8 cellular contexts compared by ENCODE assay signal in the genomic region with DNA sequence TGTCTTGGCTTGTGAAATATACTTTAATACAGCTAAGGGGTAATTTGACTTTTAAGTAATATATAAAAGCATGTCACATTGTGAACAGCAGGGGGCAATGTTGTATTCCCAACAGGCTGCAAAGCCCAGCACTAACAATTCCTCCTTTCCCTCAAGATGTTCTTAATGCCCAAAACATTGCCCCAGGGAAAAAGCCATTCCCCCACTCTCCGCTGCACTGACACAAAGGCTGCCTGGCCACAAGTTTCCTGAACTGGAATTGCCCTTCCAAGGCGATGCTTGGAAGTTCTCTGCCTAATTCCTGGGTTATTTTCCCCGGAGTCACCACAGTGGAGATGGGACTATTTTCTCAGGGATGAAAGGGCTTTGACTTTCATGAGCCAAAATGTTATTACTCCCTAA. TPM values are rescaled to one million over a fixed set of nuclear protein-coding genes. Genes with fewer than 3 reads are reported as not detected.
A peak's percentile ranks its signal among the peaks of the same experiment; 100 is the strongest.
DNase-seq lines count a peak whose midpoint lies in the region; ATAC-seq and TF ChIP-seq lines count a peak whose summit lies in the region.

No MANE protein-coding gene starts in this region.

- ATAC-seq in heart left ventricle = peak in 3 of 4 donors; percentile 51 to 72 (median 52)
- no peak for ATAC-seq in GM18907 (IDR thresholded peaks at IDR 0.05; ENCODE audit: unreplicated experiment)
- no peak for ATAC-seq in GM21576 (IDR thresholded peaks at IDR 0.05; ENCODE audit: unreplicated experiment)

- no peak overlapping the region for H3K27ac ChIP-seq in HEK293 (ENCODE audit: extremely low read depth, low read depth, low read length)
- peak overlapping the region in 1 of 12 donors; percentile 5 for H3K27ac ChIP-seq in heart left ventricle

- peaks cover 2% of the 10 kb centered on the region for H3K4me1 ChIP-seq in HEK293 (ENCODE audit: control insufficient read depth, insufficient read depth, low read length)
- H3K4me1 ChIP-seq in heart left ventricle = peaks cover 0 to 27% (median 12%) of the 10 kb centered on the region in 12 donors

- POLR2A ChIA-PET in HEK293 (lab: Yijun Ruan, JAX) = interaction anchor here (1.0 kb wide), 1 partner anchor 284 kb away, joined by 19 read pairs; the partner anchor contains the start of gene SOCS1

- no peaks in the 10 kb centered on the region for H3K27me3 ChIP-seq in heart left ventricle

- no peaks in the 10 kb centered on the region for H3K9me3 Mint-ChIP-seq in activated T-helper 2 cell treated with anti-CD3 and anti-CD28 coated beads, Interferon-gamma antibody, Interleukin-2, Interleukin-4, amounts not matched to agents 10 μg/mL and 5 μg/mL and 100 μg/mL, durations not matched to agents 14 hours and 24 hours and 36 hours

- peak; percentile 86 for DNase-seq in DMS 273 (lab: John Stamatoyannopoulos, UW; ENCODE audit: unreplicated experiment)
- DNase-seq in NCI-H524 treated with DMSO at 0.1 percent for 48 hours (lab: John Stamatoyannopoulos, UW) = peak; percentile 46
- DNase-seq in activated T-helper 2 cell treated with anti-CD3 and anti-CD28 coated beads, Interferon-gamma antibody, Interleukin-2, Interleukin-4, amounts not matched to agents 10 μg/mL and 5 μg/mL and 100 μg/mL, durations not matched to agents 14 hours and 24 hours and 36 hours (ENCODE audit: low spot score) = no peak
- peak in 4 of 5 donors; percentile 29 to 48 (median 42) for DNase-seq in heart left ventricle
- peak; percentile 50 for DNase-seq in pulmonary artery endothelial cell (ENCODE audit: low read depth, low spot score)

- TF ChIP-seq POLR2A in heart left ventricle (IDR thresholded peaks at IDR 0.05) = no peak

- intact Hi-C loops in activated T-helper 2 cell treated with anti-CD3 and anti-CD28 coated beads, Interferon-gamma antibody, Interleukin-2, Interleukin-4, amounts not matched to agents 10 μg/mL and 5 μg/mL and 100 μg/mL, durations not matched to agents 14 hours and 24 hours and 36 hours (cut with micrococcal nuclease) = no loop called here
- intact Hi-C loops in heart left ventricle (cut with DNase I) = loop anchor here (1.0 to 10.0 kb wide), 10 partner anchors 101 to 386 kb away; partner anchors contain the start of gene SOCS1 (in 5 of the 10)

- H3K9me3 ChIP-seq in HEK293 (ENCODE audit: control insufficient read depth, insufficient read depth, low read depth, low read length) (no peaks in the 10 kb centered on the region), heart left ventricle (no peaks in the 10 kb centered on the region)

- 48 to 61% (median 54%) methylated on average over 3 of the region's 3 CpGs for WGBS in heart left ventricle, 4 donors

- peaks cover 62% of the 10 kb centered on the region for H3K36me3 Mint-ChIP-seq in activated T-helper 2 cell treated with anti-CD3 and anti-CD28 coated beads, Interferon-gamma antibody, Interleukin-2, Interleukin-4, amounts not matched to agents 10 μg/mL and 5 μg/mL and 100 μg/mL, durations not matched to agents 14 hours and 24 hours and 36 hours (ENCODE audit: low read depth)

- TF ChIP-seq CTCF in HEK293 (tag by site-specific recombination; IDR thresholded peaks at IDR 0.05) (peak; percentile 68), heart left ventricle (IDR thresholded peaks at IDR 0.05) (peak; percentile 70 to 87 (median 79))

- peak overlapping the region; percentile 55 for H3K27ac Mint-ChIP-seq in activated T-helper 2 cell treated with anti-CD3 and anti-CD28 coated beads, Interferon-gamma antibody, Interleukin-2, Interleukin-4, amounts not matched to agents 10 μg/mL and 5 μg/mL and 100 μg/mL, durations not matched to agents 14 hours and 24 hours and 36 hours

- CTCF ChIA-PET in HEK293 (lab: Yijun Ruan, JAX) = interaction anchor here (0.6 to 3.3 kb wide), 21 partner anchors 9 to 689 kb away, joined by 3 to 32 read pairs (median 4); partner anchors contain the start of gene SOCS1

- peaks cover 58% of the 10 kb centered on the region for H3K4me1 Mint-ChIP-seq in activated T-helper 2 cell treated with anti-CD3 and anti-CD28 coated beads, Interferon-gamma antibody, Interleukin-2, Interleukin-4, amounts not matched to agents 10 μg/mL and 5 μg/mL and 100 μg/mL, durations not matched to agents 14 hours and 24 hours and 36 hours (ENCODE audit: low read depth)

- H3K4me3 ChIP-seq in HEK293 (ENCODE audit: low read depth, low read length) (no peak overlapping the region), heart left ventricle (no peak overlapping the region)

- H3K4me3 Mint-ChIP-seq in activated T-helper 2 cell treated with anti-CD3 and anti-CD28 coated beads, Interferon-gamma antibody, Interleukin-2, Interleukin-4, amounts not matched to agents 10 μg/mL and 5 μg/mL and 100 μg/mL, durations not matched to agents 14 hours and 24 hours and 36 hours (ENCODE audit: low read depth) = no peak overlapping the region

- H3K36me3 ChIP-seq in HEK293 (ENCODE audit: control insufficient read depth in 2 of 2, insufficient read depth in 1 of 2, low read length in 2 of 2) (peaks cover 5 to 49% of the 10 kb centered on the region in 2 experiments; a peak in 2 of 3 replicates), heart left ventricle (peaks cover 0 to 68% (median 58%) of the 10 kb centered on the region in 9 donors)

- H3K27me3 Mint-ChIP-seq in activated T-helper 2 cell treated with anti-CD3 and anti-CD28 coated beads, Interferon-gamma antibody, Interleukin-2, Interleukin-4, amounts not matched to agents 10 μg/mL and 5 μg/mL and 100 μg/mL, durations not matched to agents 14 hours and 24 hours and 36 hours (ENCODE audit: low read depth) = no peaks in the 10 kb centered on the region

TF ChIP-seq in HEK293, 187 proteins besides CTCF, POLR2A, EP300 and RAD21 (continues in another document):
- peak; percentile 89 for TF ChIP-seq IKZF3 (tag by site-specific recombination; IDR thresholded peaks at IDR 0.05)
- TF ChIP-seq, protein P1, sequence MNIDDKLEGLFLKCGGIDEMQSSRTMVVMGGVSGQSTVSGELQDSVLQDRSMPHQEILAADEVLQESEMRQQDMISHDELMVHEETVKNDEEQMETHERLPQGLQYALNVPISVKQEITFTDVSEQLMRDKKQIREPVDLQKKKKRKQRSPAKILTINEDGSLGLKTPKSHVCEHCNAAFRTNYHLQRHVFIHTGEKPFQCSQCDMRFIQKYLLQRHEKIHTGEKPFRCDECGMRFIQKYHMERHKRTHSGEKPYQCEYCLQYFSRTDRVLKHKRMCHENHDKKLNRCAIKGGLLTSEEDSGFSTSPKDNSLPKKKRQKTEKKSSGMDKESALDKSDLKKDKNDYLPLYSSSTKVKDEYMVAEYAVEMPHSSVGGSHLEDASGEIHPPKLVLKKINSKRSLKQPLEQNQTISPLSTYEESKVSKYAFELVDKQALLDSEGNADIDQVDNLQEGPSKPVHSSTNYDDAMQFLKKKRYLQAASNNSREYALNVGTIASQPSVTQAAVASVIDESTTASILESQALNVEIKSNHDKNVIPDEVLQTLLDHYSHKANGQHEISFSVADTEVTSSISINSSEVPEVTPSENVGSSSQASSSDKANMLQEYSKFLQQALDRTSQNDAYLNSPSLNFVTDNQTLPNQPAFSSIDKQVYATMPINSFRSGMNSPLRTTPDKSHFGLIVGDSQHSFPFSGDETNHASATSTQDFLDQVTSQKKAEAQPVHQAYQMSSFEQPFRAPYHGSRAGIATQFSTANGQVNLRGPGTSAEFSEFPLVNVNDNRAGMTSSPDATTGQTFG (tag by site-specific recombination; IDR thresholded peaks at IDR 0.05; ENCODE audit: borderline replicate concordance) = no peak
- no peak for TF ChIP-seq MYNN (tag by site-specific recombination; IDR thresholded peaks at IDR 0.05; ENCODE audit: borderline replicate concordance)
- peak; percentile 12; the same call in 1 of the 2 replicates for TF ChIP-seq PATZ1 (tag by site-specific recombination; IDR thresholded peaks at IDR 0.05)
- TF ChIP-seq PRDM1 (tag by site-specific recombination; IDR thresholded peaks at IDR 0.05) = peak; percentile 66; the same call in 1 of the 2 replicates
- no peak for TF ChIP-seq SCRT1 (tag by site-specific recombination; IDR thresholded peaks at IDR 0.05; ENCODE audit: borderline replicate concordance)
- peak; percentile 27; the same call in 1 of the 2 replicates for TF ChIP-seq ZNF600 (tag by site-specific recombination; IDR thresholded peaks at IDR 0.05)
- peak; percentile 32; the same call in 1 of the 2 replicates for TF ChIP-seq ZSCAN30 (tag by site-specific recombination; IDR thresholded peaks at IDR 0.05)
- TF ChIP-seq OSR2 (tag by site-specific recombination; IDR thresholded peaks at IDR 0.05) = no peak
- TF ChIP-seq ZEB2 (tag by site-specific recombination; IDR thresholded peaks at IDR 0.05) = peak; percentile 44; the same call in 1 of the 2 replicates

RNA-seq across cellular contexts. Expression of gene CLEC16A, which starts 27.2 kb away (rescaled TPM):
- total RNA-seq in activated T-helper 2 cell treated with anti-CD3 and anti-CD28 coated beads, Interferon-gamma antibody, Interleukin-2, Interleukin-4, amounts not matched to agents 10 μg/mL and 5 μg/mL and 100 μg/mL, durations not matched to agents 14 hours and 24 hours and 36 hours = 44.8 and 48.7 TPM in 2 replicates
- total RNA-seq in heart left ventricle (10 to 100 TPM; 20.3 to 41.1 (median 23.7) TPM), pulmonary artery endothelial cell (13.0 and 14.0 TPM in 2 replicates)
- polyA plus RNA-seq in heart left ventricle = 10 to 100 TPM; 13.8 to 28.5 TPM

RNA-seq across cellular contexts. Expression of gene DEXI, which starts 29.3 kb away (rescaled TPM):
- total RNA-seq in activated T-helper 2 cell treated with anti-CD3 and anti-CD28 coated beads, Interferon-gamma antibody, Interleukin-2, Interleukin-4, amounts not matched to agents 10 μg/mL and 5 μg/mL and 100 μg/mL, durations not matched to agents 14 hours and 24 hours and 36 hours = 38.5 and 38.7 TPM in 2 replicates
- total RNA-seq in heart left ventricle (100 to 1,000 TPM in 3 of 9 donors, 10 to 100 TPM in 6; 57.2 to 141 (median 82.4) TPM), pulmonary artery endothelial cell (38.4 and 45.5 TPM in 2 replicates)
- polyA plus RNA-seq in heart left ventricle = 100 to 1,000 TPM in 1 of 2 donors, 10 to 100 TPM in 1; 99.9 to 119 TPM

Comparison
In these comparisons a context has a peak if more than half of its experiments do, and no peak if none do; other contexts are left out.
1. ATAC-seq: peak in heart left ventricle (3 of 4); none in GM18907 (single experiment) and GM21576 (single experiment).